Comparison of ENCODE assay signal across 19 cellular contexts in genomic region chr19:14460935-14461334, GRCh38. TPM values are rescaled to one million over a fixed set of nuclear protein-coding genes. Genes with fewer than 3 reads are reported as not detected.
"Had no signal": no experiment of that assay in that cellular context is flagged by ENCODE, and none has a peak within 500 bp of the region (broad histone marks: within the 10 kb centered on the region; RNA-seq: fewer than 3 reads in every experiment).

No MANE protein-coding gene starts in this region.

- H3K9me3 Mint-ChIP-seq: nephron progenitor cell; stimulated activated naive B cell treated with anti-CD40 and anti-IgM and Interleukin-4, amounts not matched to agents 10 μg/mL and 1 μg/mL and 100 μg/mL, for 72 hours; T-helper 2 cell treated with Interferon-gamma antibody and Interleukin-4, amounts not matched to agents 5 μg/mL and 100 μg/mL, for 36 hours had no signal

- H3K4me3 ChIP-seq: cardiac muscle cell, hepatocyte, thoracic aorta, upper lobe of left lung had no signal

- H3K27me3 ChIP-seq: cardiac muscle cell, hepatocyte, upper lobe of left lung had no signal

- ATAC-seq: left cardiac atrium; stimulated activated naive B cell treated with anti-CD40 and anti-IgM and Interleukin-4, amounts not matched to agents 10 μg/mL and 1 μg/mL and 100 μg/mL, for 72 hours had no signal

- DNase-seq: activated CD4-positive, alpha-beta T cell treated with anti-CD3 and anti-CD28 coated beads, Interleukin-2, amount 50 U/mL, for 4 hours; activated effector memory CD4-positive, alpha-beta T cell treated with Interleukin-2 at 50 U/mL for 16 hours; activated naive CD4-positive, alpha-beta T cell treated with anti-CD3 and anti-CD28 coated beads, Interleukin-2, amount 50 U/mL, for 16 hours; activated T-cell treated with anti-CD3 and anti-CD28 coated beads, Interleukin-2, amount 50 U/mL, for 1 hour; amygdala; foreskin fibroblast; left cardiac atrium; mesendoderm; nephron progenitor cell; occipital lobe; retina; stimulated activated naive B cell treated with anti-CD40 and anti-IgM and Interleukin-4, amounts not matched to agents 10 μg/mL and 1 μg/mL and 100 μg/mL, for 72 hours; SW 1271; upper lobe of left lung had no signal

- H3K4me3 Mint-ChIP-seq: nephron progenitor cell; stimulated activated naive B cell treated with anti-CD40 and anti-IgM and Interleukin-4, amounts not matched to agents 10 μg/mL and 1 μg/mL and 100 μg/mL, for 72 hours; T-helper 2 cell treated with Interferon-gamma antibody and Interleukin-4, amounts not matched to agents 5 μg/mL and 100 μg/mL, for 36 hours had no signal

- H3K9me3 ChIP-seq: thoracic aorta, upper lobe of left lung had no signal

- H3K27ac Mint-ChIP-seq: nephron progenitor cell; stimulated activated naive B cell treated with anti-CD40 and anti-IgM and Interleukin-4, amounts not matched to agents 10 μg/mL and 1 μg/mL and 100 μg/mL, for 72 hours; T-helper 2 cell treated with Interferon-gamma antibody and Interleukin-4, amounts not matched to agents 5 μg/mL and 100 μg/mL, for 36 hours had no signal

- H3K4me1 Mint-ChIP-seq: nephron progenitor cell; stimulated activated naive B cell treated with anti-CD40 and anti-IgM and Interleukin-4, amounts not matched to agents 10 μg/mL and 1 μg/mL and 100 μg/mL, for 72 hours had no signal

- H3K27ac ChIP-seq: cardiac muscle cell, epithelial cell of prostate, hepatocyte, thoracic aorta, upper lobe of left lung had no signal

- H3K27me3 Mint-ChIP-seq: stimulated activated naive B cell treated with anti-CD40 and anti-IgM and Interleukin-4, amounts not matched to agents 10 μg/mL and 1 μg/mL and 100 μg/mL, for 72 hours had no signal

- H3K4me1 ChIP-seq: upper lobe of left lung had no signal

RNA-seq across cellular contexts. Expression of gene PTGER1, which starts 14.2 kb away (rescaled TPM):
- total RNA-seq: occipital lobe had no signal
